In the genomic region with DNA sequence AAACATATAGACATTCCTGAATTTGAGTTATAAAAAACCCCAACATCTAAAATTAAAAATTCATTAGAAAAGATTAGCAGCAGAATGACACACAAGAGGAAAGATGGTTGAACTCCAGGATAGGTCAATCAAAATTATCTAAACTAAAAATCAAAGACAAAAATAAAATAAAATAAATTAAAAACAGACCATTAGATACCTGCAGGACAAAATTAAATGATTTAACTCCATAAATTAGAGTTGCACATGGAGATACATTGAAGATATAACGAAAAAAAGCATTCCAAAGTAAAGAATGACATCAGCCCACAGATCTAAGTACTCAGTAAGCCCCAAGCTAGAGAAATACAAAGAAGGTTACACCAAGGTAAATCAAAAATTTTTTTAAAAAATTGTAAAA, we compare ENCODE assay signal across 6 cellular contexts.
"Had no signal": no experiment of that assay in that cellular context is flagged by ENCODE, and none has a peak within 500 bp of the region (broad histone marks: within the 10 kb centered on the region; RNA-seq: fewer than 3 reads in every experiment).

No MANE protein-coding gene starts in this region.

- H3K4me3 ChIP-seq: K562 had no signal

- ATAC-seq: HepG2, K562 had no signal

- H3K27ac ChIP-seq: HL-60 had no signal

- DNase-seq: IMR-90, KBM-7, KG1 had no signal
